In the genomic region with DNA sequence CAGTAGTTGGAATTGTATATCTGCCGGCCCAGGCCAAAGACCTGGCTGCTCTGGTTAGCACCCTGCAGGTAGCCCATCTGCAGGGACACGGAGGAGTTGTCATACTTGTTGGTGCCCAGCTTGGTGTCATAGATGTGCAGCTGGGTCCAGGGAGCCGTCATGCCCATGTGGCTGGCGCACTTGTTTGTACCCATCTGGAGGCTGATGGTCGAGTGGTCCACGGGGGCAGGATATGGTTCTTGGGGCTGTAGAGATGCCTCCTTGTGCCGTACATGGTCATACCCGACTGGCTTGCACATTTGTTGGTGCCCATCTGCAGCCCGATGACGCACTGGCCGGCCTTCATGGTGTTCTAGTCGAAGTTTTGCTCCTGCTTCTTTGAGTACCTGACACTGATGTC, we compare ENCODE assay signal across 17 cellular contexts. TPM values are rescaled to one million over a fixed set of nuclear protein-coding genes. Genes with fewer than 3 reads are reported as not detected.
DNase-seq lines count a peak whose midpoint lies in the region; ATAC-seq, FAIRE-seq and TF ChIP-seq lines count a peak whose summit lies in the region.
"Had no signal": no experiment of that assay in that cellular context is flagged by ENCODE, and none has a peak within 500 bp of the region (broad histone marks: within the 10 kb centered on the region; RNA-seq: fewer than 3 reads in every experiment).

No MANE protein-coding gene starts in this region.

- CTCF ChIA-PET in HepG2 (lab: Yijun Ruan, JAX; ENCODE audit: low intra/inter-chr PET ratio, low total read pairs) = no interaction called here

- in situ Hi-C loops in HepG2 (cut with HindIII; ENCODE audit: extremely low pct_ligation_motif_present, low pct_unique_long_range_greater_than_20kb) = no loop called here

- H3K36me3 Mint-ChIP-seq in T-helper 17 cell (ENCODE audit: low read depth) = peaks cover 2% of the 10 kb centered on the region

- H3K14ac ChIP-seq in neuronal stem cell (ENCODE audit: low read length) = peak overlapping the region; percentile 6

- TF ChIP-seq CTCF in HepG2 (CRISPR knock-in tag; IDR thresholded peaks at IDR 0.05) = no peak
- no peak for TF ChIP-seq CTCF in right lobe of liver (IDR thresholded peaks at IDR 0.05)
- no peak for TF ChIP-seq CTCF in bronchial epithelial cell (IDR thresholded peaks at IDR 0.05; ENCODE audit: insufficient read depth, low read length, severe bottlenecking)

- no peaks in the 10 kb centered on the region for H3K36me3 ChIP-seq in HepG2 (replicated peaks in 1 of 2; ENCODE audit: control insufficient read depth in 1 of 2, insufficient read depth in 2 of 2, low read length in 2 of 2)
- no peaks in the 10 kb centered on the region for H3K36me3 ChIP-seq in right lobe of liver
- H3K36me3 ChIP-seq in bronchial epithelial cell (ENCODE audit: control insufficient read depth, insufficient read depth, low read length) = peaks cover 27% of the 10 kb centered on the region
- H3K36me3 ChIP-seq in neuronal stem cell (replicated peaks in 1 of 2; ENCODE audit: control insufficient read depth in 2 of 2, insufficient read depth in 2 of 2, low read length in 2 of 2) = no peaks in the 10 kb centered on the region

- H3K23ac ChIP-seq in neuronal stem cell (ENCODE audit: low read depth, low read length, poor library complexity) = no peak overlapping the region

- FAIRE-seq in HepG2 (lab: Jason Lieb, UNC) (no peak), bronchial epithelial cell (lab: Jason Lieb, UNC) (peak; percentile 50)
- FAIRE-seq: HTR-8/SVneo had no signal

- H3K79me1 ChIP-seq in neuronal stem cell (ENCODE audit: low read depth, low read length) = no peaks in the 10 kb centered on the region

- peaks cover 9 to 34% of the 10 kb centered on the region in 2 experiments for H3K27me3 ChIP-seq in HepG2 (ENCODE audit: control insufficient read depth in 1 of 2, insufficient read depth in 2 of 2, low read length in 2 of 2)
- H3K27me3 ChIP-seq in right lobe of liver = peaks cover 0 to 8% of the 10 kb centered on the region in 2 donors
- no peaks in the 10 kb centered on the region for H3K27me3 ChIP-seq in bronchial epithelial cell (ENCODE audit: control insufficient read depth, insufficient read depth, low read length)
- peaks cover 0 to 2% (median 0%) of the 10 kb centered on the region in 3 experiments for H3K27me3 ChIP-seq in neuronal stem cell (ENCODE audit: control insufficient read depth in 3 of 3, insufficient read depth in 3 of 3, low read depth in 1 of 3, low read length in 3 of 3)

- H3K4me1 ChIP-seq in HepG2 (ENCODE audit: insufficient read depth, low read length) (peaks cover 3% of the 10 kb centered on the region; the same call in 1 of the 2 replicates), right lobe of liver (no peaks in the 10 kb centered on the region), neuronal stem cell (ENCODE audit: control insufficient read depth in 2 of 2, insufficient read depth in 1 of 2, low read depth in 1 of 2, low read length in 2 of 2) (peaks cover 12% of the 10 kb centered on the region in 2 donors)

- DNase-seq in HepG2 (ENCODE audit: low spot score) (no peak), right lobe of liver (no peak), bronchial epithelial cell (ENCODE audit: low read depth) (no peak), neuronal stem cell (ENCODE audit: low spot score) (no peak), HPDE6-E6E7 (ENCODE audit: extremely low spot score) (no peak), T-helper 17 cell (no peak)
- DNase-seq in stimulated activated CD4-positive, alpha-beta T cell treated with anti-CD3 and anti-CD28 coated beads, Interleukin-1b, Interleukin-23, amount 100 ng/mL, for 48 hours = no peak
- DNase-seq: 8988T; AML-193; C1 segment of cervical spinal cord; Calu3; CD4-positive, alpha-beta T cell; DMS 273 treated with DMSO at 0.1 percent for 48 hours; HCEC 1CT; HFFc6 had no signal

- no peak overlapping the region for H2BK15ac ChIP-seq in neuronal stem cell (ENCODE audit: low read length)

- H3K4me1 Mint-ChIP-seq in T-helper 17 cell = peaks cover under 1% of the 10 kb centered on the region

- H4K20me1 ChIP-seq in HepG2 (ENCODE audit: insufficient read depth, low read length) = no peaks in the 10 kb centered on the region

- POLR2A ChIA-PET in HepG2 (lab: Yijun Ruan, JAX) = no interaction called here

- H4K91ac ChIP-seq in neuronal stem cell (ENCODE audit: low read depth, low read length, poor library complexity) = no peak overlapping the region

- ATAC-seq in HepG2 (no peak; the same call in 2 of the 3 replicates), right lobe of liver (no peak), T-helper 17 cell (no peak)

- no peak overlapping the region for H3K4me3 Mint-ChIP-seq in T-helper 17 cell
- H3K4me3 Mint-ChIP-seq: CD4-positive, alpha-beta T cell; HFFc6 had no signal

- no peak overlapping the region for H2BK120ac ChIP-seq in neuronal stem cell (ENCODE audit: low read depth, low read length)

- H3K27ac ChIP-seq in HepG2 (ENCODE audit: extremely low read length, insufficient read depth, low read length) (no peak overlapping the region), right lobe of liver (no peak overlapping the region), neuronal stem cell (replicated peaks; ENCODE audit: low read length) (no peak overlapping the region)

- H3K9ac ChIP-seq in HepG2 (ENCODE audit: insufficient read depth, low read depth, low read length) = no peak overlapping the region
- H3K9ac ChIP-seq in neuronal stem cell (ENCODE audit: low read depth, low read length, poor library complexity) = peak overlapping the region; percentile 50

- H3K9me3 ChIP-seq in HepG2 (ENCODE audit: low read length) (no peaks in the 10 kb centered on the region), right lobe of liver (no peaks in the 10 kb centered on the region), neuronal stem cell (replicated peaks in 1 of 2; ENCODE audit: control insufficient read depth in 2 of 2, insufficient read depth in 1 of 2, low read depth in 1 of 2, low read length in 2 of 2) (no peaks in the 10 kb centered on the region), T-helper 17 cell (ENCODE audit: control insufficient read depth, low read length, poor library complexity, severe bottlenecking) (no peaks in the 10 kb centered on the region)

- TF ChIP-seq EP300 in HepG2 (IDR thresholded peaks at IDR 0.05; ENCODE audit: low read depth in 2 of 2, low read length in 2 of 2) (no peak), HepG2 (CRISPR knock-in tag; IDR thresholded peaks at IDR 0.05; ENCODE audit: borderline replicate concordance) (no peak)

- H3K79me2 ChIP-seq in HepG2 (ENCODE audit: insufficient read depth, low read length) = no peaks in the 10 kb centered on the region

- no peak overlapping the region for H4K8ac ChIP-seq in neuronal stem cell (ENCODE audit: low read depth, low read length)

- BruUV-seq in HepG2 (replicated peaks; lab: Mats Ljungman, UMichigan) = no TSS peak

- H3K27ac Mint-ChIP-seq in T-helper 17 cell = no peak overlapping the region
- H3K27ac Mint-ChIP-seq: CD4-positive, alpha-beta T cell; HFFc6 had no signal

- H2BK5ac ChIP-seq in neuronal stem cell (ENCODE audit: low read length) = peak overlapping the region; percentile 85

- no peak for TF ChIP-seq POLR2A in HepG2 (IDR thresholded peaks at IDR 0.05; ENCODE audit: insufficient read depth in 1 of 2, low read depth in 2 of 2, low read length in 2 of 2)
- no peak for TF ChIP-seq POLR2A in right lobe of liver (IDR thresholded peaks at IDR 0.05)

- TF ChIP-seq RAD21 in HepG2 (CRISPR knock-in tag; IDR thresholded peaks at IDR 0.05) = no peak

- 35% methylated on average over 7 of the region's 12 CpGs for WGBS in HepG2 (ENCODE audit: low lambda C conversion rate)
- WGBS in right lobe of liver (ENCODE audit: insufficient coverage, low coverage, low lambda C conversion rate, missing lambda C conversion rate) = no CpG with 5 or more reads among the region's 12 CpGs
- no CpG with 5 or more reads among the region's 12 CpGs for WGBS in neuronal stem cell (ENCODE audit: extremely low coverage in 2 of 2, insufficient read length in 2 of 2, insufficient replicate concordance in 1 of 2), 2 donors

- H2AFZ ChIP-seq in HepG2 (ENCODE audit: low read length) = no peak overlapping the region
- no peak overlapping the region for H2AFZ ChIP-seq in neuronal stem cell (ENCODE audit: low read length)

- H2BK12ac ChIP-seq in neuronal stem cell (ENCODE audit: low read length) = no peak overlapping the region

- intact Hi-C loops in HepG2 (cut with micrococcal nuclease; ENCODE audit: unreplicated experiment) = no loop called here
- intact Hi-C loops in right lobe of liver (cut with DNase I) = no loop called here

- peaks cover 56% of the 10 kb centered on the region for H3K27me3 Mint-ChIP-seq in T-helper 17 cell

- H3K4me3 ChIP-seq in HepG2 (replicated peaks in 1 of 3; ENCODE audit: insufficient read depth in 1 of 3, low read depth in 2 of 3, low read length in 3 of 3) (no peak overlapping the region), right lobe of liver (no peak overlapping the region), bronchial epithelial cell (ENCODE audit: low read depth, low read length) (no peak overlapping the region), neuronal stem cell (ENCODE audit: low read length in 2 of 2) (no peak overlapping the region)

- no peak overlapping the region for H3K4ac ChIP-seq in neuronal stem cell (ENCODE audit: low read length)

- H2AK5ac ChIP-seq in neuronal stem cell (ENCODE audit: low read depth, low read length) = peak overlapping the region; percentile 63

- peak overlapping the region; percentile 65 for H3K18ac ChIP-seq in neuronal stem cell (ENCODE audit: low read length)

- no peak overlapping the region for H3K4me2 ChIP-seq in HepG2 (ENCODE audit: low read depth, low read length)
- no peak overlapping the region for H3K4me2 ChIP-seq in neuronal stem cell (ENCODE audit: insufficient read depth, low read length, poor library complexity, severe bottlenecking)

RNA-seq across cellular contexts. Expression of a gene that starts 6.0 kb away (rescaled TPM):
- total RNA-seq in HepG2 (2016; rRNA removed; fragmentation: Illumina TruSeq; extraction: Trizol) (not detected in 2 replicates), right lobe of liver (under 1 TPM in 1 of 6 experiments, not detected in 5; 0.06 TPM), bronchial epithelial cell (564 and 607 TPM in 2 replicates), T-helper 17 cell (under 1 TPM; 0.37 to 0.42 TPM)
- total RNA-seq in HepG2 (2016; cell fraction: cytosol; rRNA removed; fragmentation: Illumina TruSeq; extraction: Trizol; ENCODE audit: low read depth) = not detected in 2 replicates
- not detected in 2 replicates for total RNA-seq in HepG2 (2016; cell fraction: insoluble cytoplasmic fraction; rRNA removed; fragmentation: Illumina TruSeq; extraction: Trizol)
- not detected in 2 replicates for total RNA-seq in HepG2 (2016; cell fraction: membrane; rRNA removed; fragmentation: Illumina TruSeq; extraction: Trizol)
- 0.22 TPM in 1 of 2 replicates, not detected in the other for total RNA-seq in HepG2 (2016; cell fraction: nucleus; rRNA removed; fragmentation: Illumina TruSeq; extraction: Trizol)
- polyA plus RNA-seq in HepG2 (2011; rRNA removed) = 0.11 and 0.57 TPM in 2 replicates
- polyA plus RNA-seq in HepG2 (2011; cell fraction: cytosol; rRNA removed) = 0.09 and 0.32 TPM in 2 replicates
- polyA plus RNA-seq in HepG2 (2011; cell fraction: nucleus; rRNA removed) = 0.19 and 0.23 TPM in 2 replicates
- polyA plus RNA-seq in HepG2 (2012) = 0.12 and 0.25 TPM in 2 replicates
- polyA plus RNA-seq in HepG2 (2016; cell fraction: cytosol; fragmentation: Illumina TruSeq; extraction: Trizol; ENCODE audit: low read depth) = not detected in 2 replicates
- 0.22 TPM in 1 of 2 replicates, not detected in the other for polyA plus RNA-seq in HepG2 (2016; cell fraction: insoluble cytoplasmic fraction; fragmentation: Illumina TruSeq; extraction: Trizol; ENCODE audit: low read depth)
- not detected in 2 replicates for polyA plus RNA-seq in HepG2 (2016; cell fraction: membrane; fragmentation: Illumina TruSeq; extraction: Trizol; ENCODE audit: low read depth)
- polyA plus RNA-seq in HepG2 (2016; cell fraction: nucleus; fragmentation: Illumina TruSeq; extraction: Trizol; ENCODE audit: insufficient read depth, low read depth) = not detected in 2 replicates
- 1.1 TPM in 1 of 2 replicates, not detected in the other for polyA minus RNA-seq in HepG2 (2011; rRNA and poly(A)+ RNA removed; ENCODE audit: low replicate concordance)
- polyA minus RNA-seq in HepG2 (2011; cell fraction: cytosol; rRNA and poly(A)+ RNA removed) = not detected in 2 replicates
- polyA minus RNA-seq in HepG2 (2011; cell fraction: nucleus; rRNA and poly(A)+ RNA removed) = not detected in 2 replicates
- 11.8 TPM for polyA plus RNA-seq in neuronal stem cell (2013, experiment 1 of 2)
- polyA plus RNA-seq in neuronal stem cell (2013, experiment 2 of 2) = 10.5 TPM
- total RNA-seq: H4 had no signal

Comparison
In these comparisons a context has a peak if more than half of its experiments do, and no peak if none do; other contexts are left out.
1. RNA of a gene that starts 6.0 kb away (total RNA-seq): 564 to 607 TPM in bronchial epithelial cell; 0.37 to 0.42 TPM in T-helper 17 cell, 0.06 TPM in right lobe of liver and 0.22 TPM in HepG2; every median in the first group is over 100 times any median in the second.